ENCODE assay signal across 27 cellular contexts in the genomic region with DNA sequence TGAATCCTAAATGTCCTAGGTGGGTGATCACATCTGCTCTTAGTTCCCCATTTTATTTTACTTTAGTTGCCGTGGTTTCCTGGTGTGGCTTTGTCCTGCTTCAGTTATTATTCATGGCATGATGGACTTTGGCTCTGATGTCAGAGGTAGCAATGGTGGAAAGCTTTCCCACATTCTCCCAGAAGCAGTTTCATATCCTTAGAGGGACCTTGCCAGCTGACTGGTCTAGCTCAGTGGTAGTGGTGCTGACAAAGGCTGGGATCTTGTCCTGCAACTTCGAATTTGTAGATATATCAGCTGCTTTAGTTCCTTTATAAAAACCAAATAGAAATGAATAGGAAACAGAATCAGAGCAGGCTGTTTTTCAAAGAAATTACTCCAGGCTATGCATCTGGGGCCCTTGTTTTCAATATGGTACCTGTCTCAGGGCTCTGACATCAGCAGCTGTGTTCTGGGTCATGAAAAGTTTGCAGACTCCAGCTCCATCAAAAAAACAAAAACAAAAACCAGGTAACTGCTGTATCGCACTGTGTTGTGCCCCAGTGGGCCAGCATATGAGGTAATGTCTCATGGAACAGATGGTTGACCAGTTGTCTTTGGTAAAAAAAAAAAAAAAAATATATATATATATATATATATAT.
DNase-seq lines count a peak whose midpoint lies in the region; ATAC-seq, FAIRE-seq and TF ChIP-seq lines count a peak whose summit lies in the region.
"Had no signal": no experiment of that assay in that cellular context is flagged by ENCODE, and none has a peak within 500 bp of the region (broad histone marks: within the 10 kb centered on the region; RNA-seq: fewer than 3 reads in every experiment).

No MANE protein-coding gene starts in this region.

- TF ChIP-seq CTCF in HFFc6 (IDR thresholded peaks at IDR 0.05) (no peak), astrocyte (IDR thresholded peaks at IDR 0.05; ENCODE audit: insufficient read depth, low read depth, low read length) (no peak), mucosa of descending colon (IDR thresholded peaks at IDR 0.05) (no peak), lower leg skin (IDR thresholded peaks at IDR 0.05) (no peak)

- H3K9me3 ChIP-seq in astrocyte (ENCODE audit: insufficient read depth, low read depth, low read length) (no peaks in the 10 kb centered on the region), mucosa of descending colon (no peaks in the 10 kb centered on the region)
- H3K9me3 ChIP-seq: Caco-2, lower lobe of right lung, SJCRH30 had no signal

- no peaks in the 10 kb centered on the region for H3K27me3 ChIP-seq in astrocyte (ENCODE audit: insufficient read depth, low read length)
- H3K27me3 ChIP-seq: neural progenitor cell, SJCRH30 had no signal

- H3K4me1 ChIP-seq in astrocyte (ENCODE audit: insufficient read depth, low read length) (peaks cover 6% of the 10 kb centered on the region), mucosa of descending colon (ENCODE audit: low read depth) (no peaks in the 10 kb centered on the region)
- H3K4me1 ChIP-seq: Caco-2, neural progenitor cell, SJCRH30 had no signal

- ATAC-seq in mucosa of descending colon = peak; percentile 84
- no peak for ATAC-seq in HG02938 (IDR thresholded peaks at IDR 0.05; ENCODE audit: unreplicated experiment)
- ATAC-seq: HCT116; lower lobe of right lung; stimulated activated effector memory CD8-positive, alpha-beta T cell treated with anti-CD3 and anti-CD28 coated beads, Interleukin-12 subunit alpha, Interleukin-12 subunit beta, amount 100 ng/mL, for 72 hours; T-cell had no signal

- no peak for FAIRE-seq in astrocyte (lab: Jason Lieb, UNC)

- 80 to 89% methylated on average over 3 of the region's 3 CpGs for whole genome bisulfite sequencing in lower leg skin, 2 donors

- no peak overlapping the region for H2AFZ ChIP-seq in astrocyte (ENCODE audit: low read depth, low read length)
- H2AFZ ChIP-seq: neural progenitor cell, PC-9 had no signal

- H3K27me3 Mint-ChIP-seq in HFFc6 (ENCODE audit: insufficient read depth) (peaks cover 2% of the 10 kb centered on the region), astrocyte (ENCODE audit: low read depth, unreplicated experiment) (no peaks in the 10 kb centered on the region)
- H3K27me3 Mint-ChIP-seq: activated T-cell treated with anti-CD3 and anti-CD28 coated beads, Interleukin-2, amount 50 U/mL, for 24 hours; dendritic cell treated with granulocyte-macrophage colony-stimulating factor and Interleukin-4, amounts not matched to agents 40 ng/mL and 50 ng/mL, for 4 days; progenitor cell of endocrine pancreas; T-cell had no signal

- intact Hi-C loops in mucosa of descending colon (cut with DNase I, micrococcal nuclease) = no loop called here
- intact Hi-C loops in lower leg skin (cut with DNase I; ENCODE audit: low total_unique reads) = no loop called here

- no peak for TF ChIP-seq POLR2A in lower leg skin (IDR thresholded peaks at IDR 0.05)

- H3K4me1 Mint-ChIP-seq in HFFc6 (ENCODE audit: low read depth) (peaks cover 84% of the 10 kb centered on the region), astrocyte (ENCODE audit: low read depth, unreplicated experiment) (peaks cover 41% of the 10 kb centered on the region)
- H3K4me1 Mint-ChIP-seq: immature natural killer cell; stimulated activated effector memory CD8-positive, alpha-beta T cell treated with anti-CD3 and anti-CD28 coated beads, Interleukin-12 subunit alpha, Interleukin-12 subunit beta, amount 100 ng/mL, for 72 hours; T-cell had no signal

- H3K4me3 Mint-ChIP-seq in HFFc6 (no peak overlapping the region), astrocyte (ENCODE audit: unreplicated experiment) (no peak overlapping the region)
- H3K4me3 Mint-ChIP-seq: activated T-cell treated with anti-CD3 and anti-CD28 coated beads, Interleukin-2, amount 50 U/mL, for 24 hours; dendritic cell treated with granulocyte-macrophage colony-stimulating factor and Interleukin-4, amounts not matched to agents 40 ng/mL and 50 ng/mL, for 4 days; immature natural killer cell; neural progenitor cell; stimulated activated effector memory CD8-positive, alpha-beta T cell treated with anti-CD3 and anti-CD28 coated beads, Interleukin-12 subunit alpha, Interleukin-12 subunit beta, amount 100 ng/mL, for 72 hours; T-cell had no signal

- no peak overlapping the region for H3K4me2 ChIP-seq in astrocyte (ENCODE audit: low read length)
- H3K4me2 ChIP-seq: KMS-11, neural progenitor cell, PC-9 had no signal

- no peaks in the 10 kb centered on the region for H4K20me1 ChIP-seq in astrocyte (ENCODE audit: insufficient read depth, low read length)

- DNase-seq in AG08395 (ENCODE audit: low spot score) (peak; percentile 14), HFFc6 (no peak), astrocyte (ENCODE audit: low read depth) (peak; percentile 40), mucosa of descending colon (peak in 1 of 3 donors; percentile 34), lower leg skin (ENCODE audit: low spot score in 2 of 2) (no peak), DMS79 (lab: John Stamatoyannopoulos, UW) (no peak)
- DNase-seq: activated naive CD4-positive, alpha-beta T cell; activated T-cell treated with anti-CD3 and anti-CD28 coated beads, Interleukin-2, amount 50 U/mL, for 24 hours; AML-193; Caco-2; immature natural killer cell; lower lobe of right lung; NCI-H1092; NCI-H1930; NCI-H226; NCI-H82; PC-9; SJCRH30; stimulated activated CD4-positive, alpha-beta T cell treated with anti-CD3 and anti-CD28 coated beads, Interleukin-2, amount 100 ng/mL, for 24 hours; T-cell had no signal

- H3K79me2 ChIP-seq in astrocyte (ENCODE audit: insufficient read depth, low read length) = no peaks in the 10 kb centered on the region

- H3K36me3 Mint-ChIP-seq in HFFc6 (ENCODE audit: low read depth) (no peaks in the 10 kb centered on the region; the same call in none of the 2 replicates), astrocyte (ENCODE audit: low read depth, unreplicated experiment) (peaks cover 1% of the 10 kb centered on the region)
- H3K36me3 Mint-ChIP-seq: immature natural killer cell; neural progenitor cell; stimulated activated effector memory CD8-positive, alpha-beta T cell treated with anti-CD3 and anti-CD28 coated beads, Interleukin-12 subunit alpha, Interleukin-12 subunit beta, amount 100 ng/mL, for 72 hours; T-cell had no signal

- H3K27ac Mint-ChIP-seq in HFFc6 (peak overlapping the region; percentile 24), astrocyte (ENCODE audit: unreplicated experiment) (no peak overlapping the region)
- H3K27ac Mint-ChIP-seq: activated T-cell treated with anti-CD3 and anti-CD28 coated beads, Interleukin-2, amount 50 U/mL, for 24 hours; dendritic cell treated with granulocyte-macrophage colony-stimulating factor and Interleukin-4, amounts not matched to agents 40 ng/mL and 50 ng/mL, for 4 days; immature natural killer cell; neural progenitor cell; progenitor cell of endocrine pancreas; stimulated activated effector memory CD8-positive, alpha-beta T cell treated with anti-CD3 and anti-CD28 coated beads, Interleukin-12 subunit alpha, Interleukin-12 subunit beta, amount 100 ng/mL, for 72 hours; T-cell had no signal

- H3K4me3 ChIP-seq in astrocyte (ENCODE audit: insufficient read depth, low read depth, low read length) (no peak overlapping the region), mucosa of descending colon (no peak overlapping the region), lower leg skin (ENCODE audit: low read depth, poor library complexity, severe bottlenecking) (no peak overlapping the region)
- H3K4me3 ChIP-seq: lower lobe of right lung, neural progenitor cell, PC-9, SJCRH30 had no signal

- no peak overlapping the region for H3K9ac ChIP-seq in astrocyte (ENCODE audit: low read length)
- H3K9ac ChIP-seq: KMS-11, neural progenitor cell had no signal

- H3K27ac ChIP-seq in astrocyte (ENCODE audit: low read depth, low read length) = no peak overlapping the region
- H3K27ac ChIP-seq: KMS-11, lower lobe of right lung, neural progenitor cell, PC-9, SJCRH30 had no signal

- H3K36me3 ChIP-seq in astrocyte (ENCODE audit: insufficient read depth, low read length) = no peaks in the 10 kb centered on the region
- H3K36me3 ChIP-seq in mucosa of descending colon (ENCODE audit: low read depth) = no peaks in the 10 kb centered on the region
- H3K36me3 ChIP-seq: lower lobe of right lung, neural progenitor cell, SJCRH30 had no signal

- H3K9me3 Mint-ChIP-seq in HFFc6 (no peaks in the 10 kb centered on the region), astrocyte (ENCODE audit: unreplicated experiment) (no peaks in the 10 kb centered on the region)
- H3K9me3 Mint-ChIP-seq: dendritic cell treated with granulocyte-macrophage colony-stimulating factor and Interleukin-4, amounts not matched to agents 40 ng/mL and 50 ng/mL, for 4 days; neural progenitor cell had no signal

Comparison
In these comparisons a context has a peak if more than half of its experiments do, and no peak if none do; other contexts are left out.
1. DNase-seq: peak in AG08395 (single experiment) and astrocyte (single experiment); none in HFFc6 (single experiment), lower leg skin (0 of 2) and DMS79 (single experiment).